Comparison of ENCODE assay signal across 8 cellular contexts in genomic region chr5:9390128-9390527, GRCh38.
"Had no signal": no experiment of that assay in that cellular context is flagged by ENCODE, and none has a peak within 500 bp of the region (broad histone marks: within the 10 kb centered on the region; RNA-seq: fewer than 3 reads in every experiment).

No MANE protein-coding gene starts in this region.

- ATAC-seq: GM12878 had no signal

- DNase-seq: GDM1, GF-D8 had no signal

- H3K4me3 ChIP-seq: GM12878 had no signal

- FAIRE-seq: G401.6, GM12878, GM12891, GM12892, GM18507, GM19239 had no signal
